ENCODE assay signal across 1 cellular context in the genomic region with DNA sequence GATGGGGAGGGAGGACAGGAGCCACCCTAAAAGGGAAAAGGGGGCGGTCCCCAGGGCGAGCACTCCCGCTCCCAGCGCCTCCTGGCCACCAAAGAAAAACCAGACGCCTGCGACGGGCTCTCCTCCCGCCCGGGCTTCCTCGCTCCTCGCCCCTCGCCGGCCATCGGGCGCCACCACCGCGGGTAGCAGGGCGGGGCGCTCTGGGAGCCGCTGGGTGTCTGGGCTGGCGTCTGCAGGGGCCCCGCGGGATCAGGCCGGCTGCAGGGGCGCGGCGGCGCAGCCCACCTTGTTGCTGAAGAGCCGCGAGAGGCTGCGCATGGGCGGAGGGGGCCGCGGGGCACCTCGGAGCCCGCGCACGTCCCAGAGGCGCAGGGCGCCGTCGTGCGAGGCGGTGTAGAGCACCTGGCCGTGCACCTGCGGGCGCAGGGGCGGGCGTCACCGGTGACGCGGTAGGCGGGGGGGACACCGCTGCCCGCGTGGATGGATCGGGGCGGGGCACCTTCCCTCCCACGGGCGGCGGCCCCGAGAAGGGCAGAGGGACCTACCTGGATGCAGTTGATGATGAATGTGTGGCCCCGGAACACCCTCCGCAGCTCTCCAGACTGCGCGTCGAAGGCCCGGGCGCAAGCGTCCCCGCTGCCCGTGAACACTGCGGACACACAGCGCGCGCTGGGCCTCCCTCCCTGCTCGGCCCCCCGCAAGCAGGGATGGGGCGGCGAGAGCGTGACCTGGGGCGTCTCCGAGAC.
TF ChIP-seq lines count a peak whose summit lies in the region.

No MANE protein-coding gene starts in this region.

TF ChIP-seq in GM12878, 131 proteins besides CTCF, POLR2A, EP300 and RAD21:
- no peak for TF ChIP-seq MAX (IDR thresholded peaks at IDR 0.05; ENCODE audit: low read depth, low read length)
- TF ChIP-seq TCF3 (IDR thresholded peaks at IDR 0.05; ENCODE audit: borderline replicate concordance, insufficient read depth, low read depth, low read length): peak; percentile 47; the same call in 1 of the 2 replicates
- no peak for TF ChIP-seq EZH2 (IDR thresholded peaks at IDR 0.05; ENCODE audit: borderline replicate concordance, control insufficient read depth, low read depth, low read length)
- no peak for TF ChIP-seq IRF4 (IDR thresholded peaks at IDR 0.05; ENCODE audit: low read depth, low read length)
- TF ChIP-seq BHLHE40 (IDR thresholded peaks at IDR 0.05; ENCODE audit: borderline replicate concordance in 1 of 2, low read depth in 2 of 2, low read length in 1 of 2): peak in 1 of 2 experiments; percentile 35; a peak in 1 of 4 replicates
- TF ChIP-seq CREB1 (IDR thresholded peaks at IDR 0.05; ENCODE audit: low read depth): peak; percentile 65; the same call in 1 of the 2 replicates
- TF ChIP-seq, protein P1, sequence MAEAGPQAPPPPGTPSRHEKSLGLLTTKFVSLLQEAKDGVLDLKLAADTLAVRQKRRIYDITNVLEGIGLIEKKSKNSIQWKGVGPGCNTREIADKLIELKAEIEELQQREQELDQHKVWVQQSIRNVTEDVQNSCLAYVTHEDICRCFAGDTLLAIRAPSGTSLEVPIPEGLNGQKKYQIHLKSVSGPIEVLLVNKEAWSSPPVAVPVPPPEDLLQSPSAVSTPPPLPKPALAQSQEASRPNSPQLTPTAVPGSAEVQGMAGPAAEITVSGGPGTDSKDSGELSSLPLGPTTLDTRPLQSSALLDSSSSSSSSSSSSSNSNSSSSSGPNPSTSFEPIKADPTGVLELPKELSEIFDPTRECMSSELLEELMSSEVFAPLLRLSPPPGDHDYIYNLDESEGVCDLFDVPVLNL (IDR thresholded peaks at IDR 0.05; ENCODE audit: low read depth, low read length): no peak
- peak; percentile 60; the same call in 1 of the 2 replicates for TF ChIP-seq GATAD2B (conservative IDR thresholded peaks at IDR 0.05; ENCODE audit: low read depth)
- peak in 1 of 2 experiments; percentile 53; a peak in 2 of 3 replicates for TF ChIP-seq EGR1 (IDR thresholded peaks at IDR 0.05; ENCODE audit: borderline replicate concordance in 1 of 2, low read depth in 2 of 2, low read length in 2 of 2)
- peak; percentile 51 for TF ChIP-seq IKZF1 (conservative IDR thresholded peaks at IDR 0.05)
- TF ChIP-seq BACH1 (IDR thresholded peaks at IDR 0.05; ENCODE audit: borderline replicate concordance): 0 out of 2 replicates have a peak, but pooled peaks have one; percentile 43
- TF ChIP-seq NR2F1 (conservative IDR thresholded peaks at IDR 0.05): 0 out of 2 replicates have a peak, but pooled peaks have one; percentile 31
TF ChIP-seq in GM12878: peak in this region for 8.
